1 cellular context compared by ENCODE assay signal in the genomic region with DNA sequence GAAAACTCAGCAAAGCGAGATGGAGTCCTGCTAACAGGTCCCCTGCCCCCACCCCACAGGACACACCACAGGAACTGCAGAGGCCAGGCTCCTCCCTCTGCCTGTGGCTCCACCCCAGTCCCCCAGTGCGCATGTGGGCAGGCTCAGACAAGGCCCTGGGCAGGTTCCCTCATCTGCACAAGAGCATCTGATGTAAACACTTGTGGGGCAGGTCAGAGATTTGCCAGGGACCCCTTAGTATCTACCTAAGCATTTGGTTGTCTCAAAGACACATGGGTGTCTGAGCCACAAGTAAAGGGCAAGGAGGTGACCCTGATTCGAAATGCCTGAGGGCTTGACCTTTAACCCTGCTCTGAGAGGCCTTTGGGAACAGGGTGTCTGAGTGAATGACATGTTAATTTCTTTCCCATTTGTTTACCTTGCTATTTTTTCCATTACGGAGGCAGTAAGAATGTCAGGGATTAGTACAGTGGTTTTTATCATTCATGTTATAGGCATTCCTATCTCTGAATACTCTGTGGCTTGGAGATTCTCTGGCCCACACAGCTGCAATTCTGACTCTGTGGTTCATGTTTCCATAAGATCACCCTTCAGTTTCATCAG.
TF ChIP-seq lines count a peak whose summit lies in the region.

No MANE protein-coding gene starts in this region.

TF ChIP-seq in H1, 55 proteins besides CTCF, POLR2A, EP300 and RAD21:
- TF ChIP-seq BRCA1 (IDR thresholded peaks at IDR 0.05; ENCODE audit: low read depth, low read length), result no peak
- TF ChIP-seq CREB1 (IDR thresholded peaks at IDR 0.05), result no peak
- TF ChIP-seq FOSL1 (IDR thresholded peaks at IDR 0.05; ENCODE audit: insufficient read depth, low read depth, low read length), result no peak
- no peak for TF ChIP-seq NANOG (IDR thresholded peaks at IDR 0.05; ENCODE audit: insufficient read depth, low read depth, low read length, poor library complexity, severe bottlenecking)
- TF ChIP-seq RBBP5 (IDR thresholded peaks at IDR 0.05; ENCODE audit: borderline replicate concordance, low read depth, low read length), result no peak
- no peak for TF ChIP-seq SP2 (IDR thresholded peaks at IDR 0.05; ENCODE audit: low read length)
- no peak for TF ChIP-seq SIN3A (conservative IDR thresholded peaks at IDR 0.05 in 1 of 2, IDR thresholded peaks at IDR 0.05 in 1 of 2; ENCODE audit: low read depth in 1 of 2, low read length in 2 of 2)
- no peak for TF ChIP-seq JUND (IDR thresholded peaks at IDR 0.05; ENCODE audit: low read length)
- no peak for TF ChIP-seq TBP (IDR thresholded peaks at IDR 0.05; ENCODE audit: low read depth, low read length)
- no peak for TF ChIP-seq RXRA (IDR thresholded peaks at IDR 0.05; ENCODE audit: insufficient read depth, low read depth, low read length)
- no peak for TF ChIP-seq EGR1 (IDR thresholded peaks at IDR 0.05; ENCODE audit: borderline replicate concordance, low read depth, low read length)
- TF ChIP-seq RFX5 (IDR thresholded peaks at IDR 0.05; ENCODE audit: borderline replicate concordance, low read depth, low read length), result no peak
- no peak for TF ChIP-seq KDM5A (IDR thresholded peaks at IDR 0.05; ENCODE audit: low read length)
- TF ChIP-seq SIRT6 (IDR thresholded peaks at IDR 0.05; ENCODE audit: low read length), result no peak
- TF ChIP-seq SRF (IDR thresholded peaks at IDR 0.05; ENCODE audit: low read depth, low read length), result no peak
- TF ChIP-seq CHD2 (IDR thresholded peaks at IDR 0.05; ENCODE audit: low read length), result no peak
- TF ChIP-seq SAP30 (IDR thresholded peaks at IDR 0.05; ENCODE audit: insufficient read depth, insufficient replicate concordance, low read length), result no peak
